11 cellular contexts compared by ENCODE assay signal in the genomic region with DNA sequence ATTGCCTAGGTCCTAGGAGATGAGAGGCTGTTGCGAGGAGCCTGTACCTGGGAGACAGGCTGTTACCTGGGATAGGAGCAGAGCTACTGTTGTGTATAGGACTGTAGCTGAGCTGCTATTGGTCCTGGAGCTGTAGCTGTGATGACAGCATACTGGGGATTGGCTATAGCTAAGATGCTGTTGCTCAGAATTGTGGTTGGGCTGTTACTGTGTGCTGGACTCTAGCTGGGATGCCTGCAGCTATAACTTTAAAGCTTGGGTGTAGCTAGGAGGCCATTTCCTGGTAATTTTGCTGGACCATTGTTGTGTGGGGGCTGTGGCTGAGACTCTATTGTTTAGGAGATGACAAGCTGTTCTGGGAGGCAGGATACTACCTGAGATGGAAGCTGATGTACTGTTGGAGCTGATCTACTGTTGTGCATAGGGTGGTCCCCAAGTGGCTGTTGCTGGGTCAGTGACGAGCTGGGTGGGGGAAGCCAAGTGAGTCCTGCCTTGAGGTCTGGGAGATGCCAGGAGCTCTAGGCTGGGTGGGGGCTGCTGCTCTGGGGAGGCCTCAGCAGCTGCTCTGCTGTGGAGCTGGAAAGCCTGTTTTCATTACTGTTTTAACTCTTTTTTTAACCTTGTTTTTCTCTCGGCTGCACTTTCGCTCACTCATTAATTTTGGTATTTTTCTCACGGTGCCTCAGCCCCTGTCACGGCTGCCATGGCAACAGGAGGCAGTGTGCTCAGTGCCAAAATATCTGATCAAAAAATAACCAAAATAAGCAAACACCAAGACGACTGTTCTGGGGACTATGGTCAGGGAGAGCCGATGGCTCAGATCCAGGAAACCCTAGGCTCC. TPM values are rescaled to one million over a fixed set of nuclear protein-coding genes. Genes with fewer than 3 reads are reported as not detected.
DNase-seq lines count a peak whose midpoint lies in the region.
"Had no signal": no experiment of that assay in that cellular context is flagged by ENCODE, and none has a peak within 500 bp of the region (broad histone marks: within the 10 kb centered on the region; RNA-seq: fewer than 3 reads in every experiment).

No MANE protein-coding gene starts in this region.

- H3K23ac ChIP-seq in trophoblast cell (ENCODE audit: low read length) = no peak overlapping the region

- H3K4me3 ChIP-seq in HUES48 (ENCODE audit: low read depth, low read length) = peak overlapping the region; percentile 70; the same call in 1 of the 2 replicates
- H3K4me3 ChIP-seq in trophoblast cell (ENCODE audit: low read depth, low read length) = no peak overlapping the region

- H3K79me2 ChIP-seq in trophoblast cell (ENCODE audit: control insufficient read depth, insufficient read depth, low read length, poor library complexity) = no peaks in the 10 kb centered on the region

- H3K14ac ChIP-seq in trophoblast cell (ENCODE audit: low read length) = no peak overlapping the region

- H2BK12ac ChIP-seq in trophoblast cell (ENCODE audit: low read length) = no peak overlapping the region

- no peak overlapping the region for H3K4ac ChIP-seq in trophoblast cell (ENCODE audit: low read depth, low read length)

- no peak overlapping the region for H2BK5ac ChIP-seq in trophoblast cell (ENCODE audit: low read depth, low read length, poor library complexity)

- H3K18ac ChIP-seq in trophoblast cell (ENCODE audit: low read length) = no peak overlapping the region

- peak overlapping the region; percentile 42 for H3K27ac ChIP-seq in HUES48 (ENCODE audit: low read depth, low read length)
- H3K27ac ChIP-seq in caudate nucleus (ENCODE audit: low read depth, low read length) = peak overlapping the region; percentile 97
- peak overlapping the region; percentile 98 for H3K27ac ChIP-seq in substantia nigra (ENCODE audit: low read depth, low read length, poor library complexity, severe bottlenecking)
- H3K27ac ChIP-seq in trophoblast cell (ENCODE audit: low read depth, low read length) = no peak overlapping the region
- H3K27ac ChIP-seq: neutrophil had no signal

- H4K8ac ChIP-seq in trophoblast cell (ENCODE audit: low read depth, low read length) = no peak overlapping the region

- H4K12ac ChIP-seq in trophoblast cell (ENCODE audit: low read depth, low read length) = no peak overlapping the region

- H2BK120ac ChIP-seq in trophoblast cell (ENCODE audit: insufficient read depth, low read length, poor library complexity) = no peak overlapping the region

- DNase-seq in caudate nucleus (lab: John Stamatoyannopoulos, UW) (peak in 20 of 61 donors; percentile 8 to 90 (median 49)), iris pigment epithelial cell (ENCODE audit: low read depth) (peak; percentile 9), substantia nigra (lab: John Stamatoyannopoulos, UW) (peak in 4 of 49 donors; percentile 35 to 74 (median 51)), trophoblast cell (no peak), NCI-H1092 treated with DMSO at 0.1 percent for 48 hours (lab: John Stamatoyannopoulos, UW) (no peak)
- no peak for DNase-seq in activated naive CD4-positive, alpha-beta T cell treated with Interleukin-2 at 50 U/mL for 16 hours
- DNase-seq: activated gamma-delta T cell treated with Interleukin-2 at 50 U/mL for 16 hours; NCI-H2081 treated with DMSO at 0.1 percent for 48 hours; stimulated activated CD4-positive, alpha-beta T cell treated with anti-CD3 and anti-CD28 coated beads, Interleukin-2, amount 100 ng/mL, for 48 hours had no signal

- no CpG with 5 or more reads among the region's 8 CpGs for WGBS in trophoblast cell (ENCODE audit: extremely low coverage, insufficient coverage, insufficient read length)

- H3K36me3 ChIP-seq in HUES48 (ENCODE audit: control insufficient read depth, insufficient read depth, low read length) = no peaks in the 10 kb centered on the region
- H3K36me3 ChIP-seq in trophoblast cell (ENCODE audit: control insufficient read depth in 1 of 2, insufficient read depth in 2 of 2, low read length in 2 of 2) = no peaks in the 10 kb centered on the region
- H3K36me3 ChIP-seq: neutrophil had no signal

- H3K9ac ChIP-seq in HUES48 (ENCODE audit: low read depth, low read length) (no peak overlapping the region), trophoblast cell (ENCODE audit: low read length) (no peak overlapping the region)

- no peak overlapping the region for H2AFZ ChIP-seq in trophoblast cell (ENCODE audit: insufficient read depth, low read length, poor library complexity)

- no peak overlapping the region for H2AK5ac ChIP-seq in trophoblast cell (ENCODE audit: low read length)

- H3K4me1 ChIP-seq in HUES48 (ENCODE audit: control insufficient read depth, insufficient read depth, low read length) (peaks cover 43% of the 10 kb centered on the region), trophoblast cell (ENCODE audit: control insufficient read depth in 1 of 2, insufficient read depth in 2 of 2, low read length in 2 of 2) (peaks cover 37 to 50% of the 10 kb centered on the region in 2 experiments)

- H4K91ac ChIP-seq in trophoblast cell (ENCODE audit: low read depth, low read length) = no peak overlapping the region

- peaks cover 8% of the 10 kb centered on the region; the same call in 1 of the 2 replicates for H3K27me3 ChIP-seq in HUES48 (ENCODE audit: control insufficient read depth, insufficient read depth, low read length)
- peaks cover 18% of the 10 kb centered on the region for H3K27me3 ChIP-seq in trophoblast cell (ENCODE audit: insufficient read depth, low read length)

- no peaks in the 10 kb centered on the region for H3K9me3 ChIP-seq in HUES48 (ENCODE audit: control insufficient read depth, insufficient read depth, low read length)
- H3K9me3 ChIP-seq in trophoblast cell (ENCODE audit: insufficient read depth, low read depth, low read length) = peaks cover 2% of the 10 kb centered on the region
- H3K9me3 ChIP-seq: neutrophil had no signal

- no peaks in the 10 kb centered on the region for H3K79me1 ChIP-seq in trophoblast cell (ENCODE audit: low read length)

- no peak overlapping the region for H3K4me2 ChIP-seq in trophoblast cell (ENCODE audit: low read length)

RNA-seq across cellular contexts. Expression of gene PCDH1, which starts 3.0 kb away (rescaled TPM):
- polyA plus RNA-seq in trophoblast cell (2013) = 5.0 TPM in 2 replicates

RNA-seq across cellular contexts. Expression of gene DELE1, which starts 42.5 kb away (rescaled TPM):
- 20.0 and 20.3 TPM in 2 replicates for polyA plus RNA-seq in trophoblast cell (2013)
